ENCODE assay signal across 2 cellular contexts in genomic region chr12:111367661-111368221, GRCh38.
TF ChIP-seq lines count a peak whose summit lies in the region.

No MANE protein-coding gene starts in this region.

TF ChIP-seq in GM12878, 131 proteins besides CTCF, POLR2A, EP300 and RAD21:
- TF ChIP-seq, protein P1, sequence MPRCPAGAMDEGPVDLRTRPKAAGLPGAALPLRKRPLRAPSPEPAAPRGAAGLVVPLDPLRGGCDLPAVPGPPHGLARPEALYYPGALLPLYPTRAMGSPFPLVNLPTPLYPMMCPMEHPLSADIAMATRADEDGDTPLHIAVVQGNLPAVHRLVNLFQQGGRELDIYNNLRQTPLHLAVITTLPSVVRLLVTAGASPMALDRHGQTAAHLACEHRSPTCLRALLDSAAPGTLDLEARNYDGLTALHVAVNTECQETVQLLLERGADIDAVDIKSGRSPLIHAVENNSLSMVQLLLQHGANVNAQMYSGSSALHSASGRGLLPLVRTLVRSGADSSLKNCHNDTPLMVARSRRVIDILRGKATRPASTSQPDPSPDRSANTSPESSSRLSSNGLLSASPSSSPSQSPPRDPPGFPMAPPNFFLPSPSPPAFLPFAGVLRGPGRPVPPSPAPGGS (IDR thresholded peaks at IDR 0.05; ENCODE audit: borderline replicate concordance, insufficient read depth, low read depth, low read length, poor library complexity, severe bottlenecking) = peak; percentile 58
- no peak for TF ChIP-seq KDM1A (IDR thresholded peaks at IDR 0.05; ENCODE audit: borderline replicate concordance)

TF ChIP-seq in HepG2, 621 proteins besides CTCF, POLR2A, EP300 and RAD21 (continues in another document):
- TF ChIP-seq POLR2AphosphoS5 (IDR thresholded peaks at IDR 0.05; ENCODE audit: low read depth, low read length) (no peak; the same call in 1 of the 2 replicates), GABPB1 (CRISPR knock-in tag; IDR thresholded peaks at IDR 0.05) (peak; percentile 82), ZKSCAN8 (CRISPR knock-in tag; IDR thresholded peaks at IDR 0.05; ENCODE audit: borderline replicate concordance) (peak; percentile 71; the same call in 1 of the 2 replicates), PLSCR1 (CRISPR knock-in tag; IDR thresholded peaks at IDR 0.05; ENCODE audit: borderline replicate concordance) (no peak), TBL1XR1 (IDR thresholded peaks at IDR 0.05; ENCODE audit: borderline replicate concordance, low read length, partially characterized antibody) (peak; percentile 87), HMG20B (CRISPR knock-in tag; conservative IDR thresholded peaks at IDR 0.05) (0 out of 2 replicates have a peak, but pooled peaks have one; percentile 15), ADNP (CRISPR knock-in tag; IDR thresholded peaks at IDR 0.05) (peak; percentile 96), NFYC (CRISPR knock-in tag; IDR thresholded peaks at IDR 0.05) (peak; percentile 39; the same call in 1 of the 2 replicates), ERF (CRISPR knock-in tag; IDR thresholded peaks at IDR 0.05) (peak; percentile 92), PAF1 (CRISPR knock-in tag; IDR thresholded peaks at IDR 0.05) (peak; percentile 85; the same call in 1 of the 2 replicates), PRPF4 (IDR thresholded peaks at IDR 0.05; ENCODE audit: low read depth, low read length, poor library complexity, severe bottlenecking) (no peak), RXRB (CRISPR knock-in tag; IDR thresholded peaks at IDR 0.05; ENCODE audit: borderline replicate concordance) (peak; percentile 99), CENPBD1 (CRISPR knock-in tag; IDR thresholded peaks at IDR 0.05; ENCODE audit: borderline replicate concordance, low read depth) (no peak), SAFB2 (CRISPR knock-in tag; IDR thresholded peaks at IDR 0.05; ENCODE audit: borderline replicate concordance, low read depth) (peak; percentile 53; the same call in 1 of the 2 replicates), GATAD2A (CRISPR knock-in tag; IDR thresholded peaks at IDR 0.05) (peak; percentile 98), TAF15 (IDR thresholded peaks at IDR 0.05; ENCODE audit: low read depth, low read length, poor library complexity, severe bottlenecking) (no peak), ZNF770 (CRISPR knock-in tag; IDR thresholded peaks at IDR 0.05) (peak; percentile 54; the same call in 1 of the 2 replicates), PAXIP1 (CRISPR knock-in tag; conservative IDR thresholded peaks at IDR 0.05) (peak; percentile 98), TFAP4 (IDR thresholded peaks at IDR 0.05; ENCODE audit: borderline replicate concordance, low read depth) (peak; percentile 79; the same call in 1 of the 2 replicates), FOXA3 (CRISPR knock-in tag; IDR thresholded peaks at IDR 0.05) (peak; percentile 90), ATF1 (CRISPR knock-in tag; IDR thresholded peaks at IDR 0.05) (no peak), TBX2 (CRISPR knock-in tag; IDR thresholded peaks at IDR 0.05; ENCODE audit: borderline replicate concordance) (peak; percentile 85), ZNF761 (CRISPR knock-in tag; conservative IDR thresholded peaks at IDR 0.05) (0 out of 2 replicates have a peak, but pooled peaks have one; percentile 37), ZNF891 (CRISPR knock-in tag; IDR thresholded peaks at IDR 0.05) (0 out of 2 replicates have a peak, but pooled peaks have one; percentile 33), MIXL1 (CRISPR knock-in tag; IDR thresholded peaks at IDR 0.05) (peak; percentile 68; the same call in 1 of the 2 replicates), SP4 (CRISPR knock-in tag; IDR thresholded peaks at IDR 0.05) (peak; percentile 58; the same call in 1 of the 2 replicates), ZFP90 (CRISPR knock-in tag; IDR thresholded peaks at IDR 0.05; ENCODE audit: borderline replicate concordance) (no peak), MEF2D (CRISPR knock-in tag; IDR thresholded peaks at IDR 0.05) (peak; percentile 70; the same call in 1 of the 2 replicates), ZNF34 (CRISPR knock-in tag; IDR thresholded peaks at IDR 0.05; ENCODE audit: borderline replicate concordance) (0 out of 2 replicates have a peak, but pooled peaks have one; percentile 65), TARDBP (CRISPR knock-in tag; IDR thresholded peaks at IDR 0.05) (peak; percentile 96; the same call in 1 of the 2 replicates), ZC3H13 (CRISPR knock-in tag; IDR thresholded peaks at IDR 0.05) (peak; percentile 85; the same call in 1 of the 2 replicates), CHD2 (IDR thresholded peaks at IDR 0.05; ENCODE audit: low read depth, low read length) (no peak), ZNF382 (CRISPR knock-in tag; IDR thresholded peaks at IDR 0.05; ENCODE audit: borderline replicate concordance) (no peak), ZBTB3 (CRISPR knock-in tag; IDR thresholded peaks at IDR 0.05; ENCODE audit: borderline replicate concordance, low read depth) (0 out of 2 replicates have a peak, but pooled peaks have one; percentile 43), ARNTL (CRISPR knock-in tag; IDR thresholded peaks at IDR 0.05) (peak; percentile 74; the same call in 1 of the 2 replicates), FOSL2 (CRISPR knock-in tag; IDR thresholded peaks at IDR 0.05) (peak; percentile 90), PAX8 (CRISPR knock-in tag; IDR thresholded peaks at IDR 0.05; ENCODE audit: borderline replicate concordance) (no peak), MXI1 (IDR thresholded peaks at IDR 0.05; ENCODE audit: borderline replicate concordance, low read depth, low read length) (peak; percentile 66; the same call in 1 of the 3 replicates), ZNF883 (CRISPR knock-in tag; IDR thresholded peaks at IDR 0.05; ENCODE audit: not compliant biosample characterization) (no peak), STAT5B (CRISPR knock-in tag; IDR thresholded peaks at IDR 0.05) (no peak), ZNF543 (CRISPR knock-in tag; IDR thresholded peaks at IDR 0.05) (peak; percentile 76), YEATS4 (CRISPR knock-in tag; IDR thresholded peaks at IDR 0.05; ENCODE audit: borderline replicate concordance) (peak; percentile 63; the same call in 1 of the 2 replicates), ZNF746 (CRISPR knock-in tag; IDR thresholded peaks at IDR 0.05) (peak; percentile 84)
- TF ChIP-seq, protein P2, sequence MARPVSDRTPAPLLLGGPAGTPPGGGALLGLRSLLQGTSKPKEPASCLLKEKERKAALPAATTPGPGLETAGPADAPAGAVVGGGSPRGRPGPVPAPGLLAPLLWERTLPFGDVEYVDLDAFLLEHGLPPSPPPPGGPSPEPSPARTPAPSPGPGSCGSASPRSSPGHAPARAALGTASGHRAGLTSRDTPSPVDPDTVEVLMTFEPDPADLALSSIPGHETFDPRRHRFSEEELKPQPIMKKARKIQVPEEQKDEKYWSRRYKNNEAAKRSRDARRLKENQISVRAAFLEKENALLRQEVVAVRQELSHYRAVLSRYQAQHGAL (CRISPR knock-in tag; IDR thresholded peaks at IDR 0.05; ENCODE audit: not compliant biosample characterization) = no peak
- TF ChIP-seq, protein P3, sequence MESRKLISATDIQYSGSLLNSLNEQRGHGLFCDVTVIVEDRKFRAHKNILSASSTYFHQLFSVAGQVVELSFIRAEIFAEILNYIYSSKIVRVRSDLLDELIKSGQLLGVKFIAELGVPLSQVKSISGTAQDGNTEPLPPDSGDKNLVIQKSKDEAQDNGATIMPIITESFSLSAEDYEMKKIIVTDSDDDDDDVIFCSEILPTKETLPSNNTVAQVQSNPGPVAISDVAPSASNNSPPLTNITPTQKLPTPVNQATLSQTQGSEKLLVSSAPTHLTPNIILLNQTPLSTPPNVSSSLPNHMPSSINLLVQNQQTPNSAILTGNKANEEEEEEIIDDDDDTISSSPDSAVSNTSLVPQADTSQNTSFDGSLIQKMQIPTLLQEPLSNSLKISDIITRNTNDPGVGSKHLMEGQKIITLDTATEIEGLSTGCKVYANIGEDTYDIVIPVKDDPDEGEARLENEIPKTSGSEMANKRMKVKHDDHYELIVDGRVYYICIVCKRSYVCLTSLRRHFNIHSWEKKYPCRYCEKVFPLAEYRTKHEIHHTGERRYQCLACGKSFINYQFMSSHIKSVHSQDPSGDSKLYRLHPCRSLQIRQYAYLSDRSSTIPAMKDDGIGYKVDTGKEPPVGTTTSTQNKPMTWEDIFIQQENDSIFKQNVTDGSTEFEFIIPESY (CRISPR knock-in tag; IDR thresholded peaks at IDR 0.05) = peak; percentile 75
- TF ChIP-seq, protein P4, sequence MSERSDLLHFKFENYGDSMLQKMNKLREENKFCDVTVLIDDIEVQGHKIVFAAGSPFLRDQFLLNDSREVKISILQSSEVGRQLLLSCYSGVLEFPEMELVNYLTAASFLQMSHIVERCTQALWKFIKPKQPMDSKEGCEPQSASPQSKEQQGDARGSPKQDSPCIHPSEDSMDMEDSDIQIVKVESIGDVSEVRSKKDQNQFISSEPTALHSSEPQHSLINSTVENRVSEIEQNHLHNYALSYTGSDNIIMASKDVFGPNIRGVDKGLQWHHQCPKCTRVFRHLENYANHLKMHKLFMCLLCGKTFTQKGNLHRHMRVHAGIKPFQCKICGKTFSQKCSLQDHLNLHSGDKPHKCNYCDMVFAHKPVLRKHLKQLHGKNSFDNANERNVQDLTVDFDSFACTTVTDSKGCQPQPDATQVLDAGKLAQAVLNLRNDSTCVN (CRISPR knock-in tag; IDR thresholded peaks at IDR 0.05; ENCODE audit: borderline replicate concordance) = peak; percentile 37; the same call in 1 of the 2 replicates
- TF ChIP-seq, protein P5, sequence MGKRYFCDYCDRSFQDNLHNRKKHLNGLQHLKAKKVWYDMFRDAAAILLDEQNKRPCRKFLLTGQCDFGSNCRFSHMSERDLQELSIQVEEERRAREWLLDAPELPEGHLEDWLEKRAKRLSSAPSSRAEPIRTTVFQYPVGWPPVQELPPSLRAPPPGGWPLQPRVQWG (CRISPR knock-in tag; IDR thresholded peaks at IDR 0.05; ENCODE audit: borderline replicate concordance, low read depth) = no peak
- TF ChIP-seq, protein P6, sequence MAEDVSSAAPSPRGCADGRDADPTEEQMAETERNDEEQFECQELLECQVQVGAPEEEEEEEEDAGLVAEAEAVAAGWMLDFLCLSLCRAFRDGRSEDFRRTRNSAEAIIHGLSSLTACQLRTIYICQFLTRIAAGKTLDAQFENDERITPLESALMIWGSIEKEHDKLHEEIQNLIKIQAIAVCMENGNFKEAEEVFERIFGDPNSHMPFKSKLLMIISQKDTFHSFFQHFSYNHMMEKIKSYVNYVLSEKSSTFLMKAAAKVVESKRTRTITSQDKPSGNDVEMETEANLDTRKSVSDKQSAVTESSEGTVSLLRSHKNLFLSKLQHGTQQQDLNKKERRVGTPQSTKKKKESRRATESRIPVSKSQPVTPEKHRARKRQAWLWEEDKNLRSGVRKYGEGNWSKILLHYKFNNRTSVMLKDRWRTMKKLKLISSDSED (CRISPR knock-in tag; IDR thresholded peaks at IDR 0.05) = no peak
- TF ChIP-seq, protein P7, sequence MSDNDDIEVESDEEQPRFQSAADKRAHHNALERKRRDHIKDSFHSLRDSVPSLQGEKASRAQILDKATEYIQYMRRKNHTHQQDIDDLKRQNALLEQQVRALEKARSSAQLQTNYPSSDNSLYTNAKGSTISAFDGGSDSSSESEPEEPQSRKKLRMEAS (IDR thresholded peaks at IDR 0.05) = peak; percentile 83
